In the genomic region with DNA sequence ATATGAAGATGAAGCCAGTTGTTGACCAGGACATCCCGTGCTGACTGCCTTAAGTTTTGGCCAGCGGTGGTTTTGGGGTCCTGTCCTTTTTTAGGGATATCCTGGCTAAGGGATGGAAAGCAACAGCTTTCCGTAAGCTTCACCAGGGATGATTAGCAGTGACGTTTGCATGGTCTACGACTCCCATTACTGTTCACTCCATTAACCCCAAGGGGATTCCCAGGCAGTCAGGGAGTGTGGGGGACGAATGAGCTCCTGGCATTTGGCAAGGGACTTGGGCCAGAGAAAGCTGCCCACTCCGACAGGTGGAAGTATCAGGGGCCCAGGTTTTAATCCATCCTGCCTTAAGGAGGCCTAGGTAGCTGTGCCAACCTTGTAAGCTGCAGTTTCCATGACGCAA, we compare ENCODE assay signal across 22 cellular contexts.
"Had no signal": no experiment of that assay in that cellular context is flagged by ENCODE, and none has a peak within 500 bp of the region (broad histone marks: within the 10 kb centered on the region; RNA-seq: fewer than 3 reads in every experiment).

No MANE protein-coding gene starts in this region.

- H3K27ac Mint-ChIP-seq: activated naive CD8-positive, alpha-beta T cell treated with anti-CD3 and anti-CD28 coated beads for 36 hours; activated T-cell treated with anti-CD3 and anti-CD28 coated beads, Interleukin-2, amount 50 U/mL, for 24 hours; activated T-helper 2 cell treated with anti-CD3 and anti-CD28 coated beads, Interferon-gamma antibody, Interleukin-2, Interleukin-4, amounts not matched to agents 10 μg/mL and 5 μg/mL and 100 μg/mL, durations not matched to agents 14 hours and 24 hours and 36 hours; natural killer cell; T-helper 2 cell treated with Interferon-gamma antibody and Interleukin-4, amounts not matched to agents 5 μg/mL and 100 μg/mL, for 36 hours had no signal

- H3K9me3 ChIP-seq: breast epithelium, prostate gland, right atrium auricular region, upper lobe of right lung had no signal

- H3K27me3 Mint-ChIP-seq: activated naive CD8-positive, alpha-beta T cell treated with anti-CD3 and anti-CD28 coated beads for 36 hours; activated T-cell treated with anti-CD3 and anti-CD28 coated beads, Interleukin-2, amount 50 U/mL, for 24 hours had no signal

- H3K4me3 ChIP-seq: breast epithelium, coronary artery, prostate gland, right atrium auricular region, upper lobe of right lung had no signal

- H3K4me1 ChIP-seq: breast epithelium, prostate gland, right atrium auricular region had no signal

- H3K27me3 ChIP-seq: breast epithelium, right atrium auricular region, upper lobe of right lung had no signal

- H3K9me3 Mint-ChIP-seq: activated naive CD8-positive, alpha-beta T cell treated with anti-CD3 and anti-CD28 coated beads for 36 hours; activated T-cell treated with anti-CD3 and anti-CD28 coated beads, Interleukin-2, amount 50 U/mL, for 24 hours; activated T-helper 2 cell treated with anti-CD3 and anti-CD28 coated beads, Interferon-gamma antibody, Interleukin-2, Interleukin-4, amounts not matched to agents 10 μg/mL and 5 μg/mL and 100 μg/mL, durations not matched to agents 14 hours and 24 hours and 36 hours; natural killer cell; T-helper 2 cell treated with Interferon-gamma antibody and Interleukin-4, amounts not matched to agents 5 μg/mL and 100 μg/mL, for 36 hours had no signal

- ATAC-seq: left ventricle myocardium superior, upper lobe of right lung had no signal

- DNase-seq: activated CD4-positive, alpha-beta T cell treated with anti-CD3 and anti-CD28 coated beads for 1 hour; activated CD4-positive, alpha-beta T cell treated with anti-CD3 and anti-CD28 coated beads, Interleukin-2, amount 50 U/mL, for 4 hours; activated CD8-positive, alpha-beta memory T cell treated with anti-CD3 and anti-CD28 coated beads for 24 hours; activated CD8-positive, alpha-beta memory T cell treated with anti-CD3 and anti-CD28 coated beads, Interleukin-2, amount 50 U/mL, for 4 hours; activated naive CD4-positive, alpha-beta T cell treated with Interleukin-2 at 50 U/mL for 16 hours; activated naive CD8-positive, alpha-beta T cell treated with anti-CD3 and anti-CD28 coated beads for 36 hours; activated T-cell treated with anti-CD3 and anti-CD28 coated beads, Interleukin-2, amount 50 U/mL, for 24 hours; cerebellar nuclear complex; kidney glomerular epithelial cell; left ventricle myocardium superior; mammary epithelial cell; midbrain; natural killer cell; stimulated activated CD4-positive, alpha-beta T cell treated with anti-CD3 and anti-CD28 coated beads, Interleukin-4, amount 100 ng/mL, for 24 hours; stimulated activated naive CD4-positive, alpha-beta T cell treated with Interleukin-2 at 50 U/mL for 16 hours; upper lobe of right lung had no signal

- H3K36me3 ChIP-seq: breast epithelium, prostate gland had no signal

- H3K4me3 Mint-ChIP-seq: activated naive CD8-positive, alpha-beta T cell treated with anti-CD3 and anti-CD28 coated beads for 36 hours; activated T-cell treated with anti-CD3 and anti-CD28 coated beads, Interleukin-2, amount 50 U/mL, for 24 hours; natural killer cell; T-helper 2 cell treated with Interferon-gamma antibody and Interleukin-4, amounts not matched to agents 5 μg/mL and 100 μg/mL, for 36 hours had no signal

- H3K27ac ChIP-seq: breast epithelium, coronary artery, prostate gland, right atrium auricular region, upper lobe of right lung had no signal
